ENCODE assay signal across 1 cellular context in genomic region chr17:40313660-40314556, GRCh38.
TF ChIP-seq lines count a peak whose summit lies in the region.

No MANE protein-coding gene starts in this region.

TF ChIP-seq in GM12878, 131 proteins besides CTCF, POLR2A, EP300 and RAD21:
- TF ChIP-seq FOXK2 (IDR thresholded peaks at IDR 0.05) (no peak), JUND (IDR thresholded peaks at IDR 0.05; ENCODE audit: low read depth, low read length) (no peak), CBX3 (IDR thresholded peaks at IDR 0.05; ENCODE audit: borderline replicate concordance, low read depth) (no peak), ZBED1 (IDR thresholded peaks at IDR 0.05; ENCODE audit: borderline replicate concordance) (no peak), MXI1 (IDR thresholded peaks at IDR 0.05; ENCODE audit: low read depth, low read length) (no peak), BCL11A (IDR thresholded peaks at IDR 0.05; ENCODE audit: low read depth, low read length) (no peak), NR2C2 (IDR thresholded peaks at IDR 0.05; ENCODE audit: borderline replicate concordance, control insufficient read depth, insufficient read length, low read depth) (no peak), KAT2A (conservative IDR thresholded peaks at IDR 0.05; ENCODE audit: control insufficient read depth, low read depth, low read length) (no peak), ZZZ3 (IDR thresholded peaks at IDR 0.05; ENCODE audit: control insufficient read depth, insufficient read length, low read depth) (no peak), CHD1 (IDR thresholded peaks at IDR 0.05; ENCODE audit: low read depth, low read length) (no peak), SUZ12 (IDR thresholded peaks at IDR 0.05; ENCODE audit: unreplicated experiment) (no peak), MEF2B (IDR thresholded peaks at IDR 0.05; ENCODE audit: partially characterized antibody, poor library complexity, severe bottlenecking) (peak; percentile 45), ZNF274 (IDR thresholded peaks at IDR 0.05; ENCODE audit: insufficient read depth, insufficient read length) (no peak), NRF1 (conservative IDR thresholded peaks at IDR 0.05; ENCODE audit: low read depth, low read length) (no peak), PKNOX1 (IDR thresholded peaks at IDR 0.05) (peak; percentile 56; the same call in 1 of the 2 replicates)
- TF ChIP-seq, protein P1, sequence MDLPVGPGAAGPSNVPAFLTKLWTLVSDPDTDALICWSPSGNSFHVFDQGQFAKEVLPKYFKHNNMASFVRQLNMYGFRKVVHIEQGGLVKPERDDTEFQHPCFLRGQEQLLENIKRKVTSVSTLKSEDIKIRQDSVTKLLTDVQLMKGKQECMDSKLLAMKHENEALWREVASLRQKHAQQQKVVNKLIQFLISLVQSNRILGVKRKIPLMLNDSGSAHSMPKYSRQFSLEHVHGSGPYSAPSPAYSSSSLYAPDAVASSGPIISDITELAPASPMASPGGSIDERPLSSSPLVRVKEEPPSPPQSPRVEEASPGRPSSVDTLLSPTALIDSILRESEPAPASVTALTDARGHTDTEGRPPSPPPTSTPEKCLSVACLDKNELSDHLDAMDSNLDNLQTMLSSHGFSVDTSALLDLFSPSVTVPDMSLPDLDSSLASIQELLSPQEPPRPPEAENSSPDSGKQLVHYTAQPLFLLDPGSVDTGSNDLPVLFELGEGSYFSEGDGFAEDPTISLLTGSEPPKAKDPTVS (IDR thresholded peaks at IDR 0.05; ENCODE audit: low read depth, low read length) = no peak
